ENCODE assay signal across 9 cellular contexts in genomic region chr7:137898839-137899681, GRCh38. TPM values are rescaled to one million over a fixed set of nuclear protein-coding genes. Genes with fewer than 3 reads are reported as not detected.
A peak's percentile ranks its signal among the peaks of the same experiment; 100 is the strongest.
DNase-seq lines count a peak whose midpoint lies in the region; ATAC-seq, FAIRE-seq and TF ChIP-seq lines count a peak whose summit lies in the region.
"Had no signal": no experiment of that assay in that cellular context is flagged by ENCODE, and none has a peak within 500 bp of the region (broad histone marks: within the 10 kb centered on the region; RNA-seq: fewer than 3 reads in every experiment).

No MANE protein-coding gene starts in this region.

- peaks cover 5% of the 10 kb centered on the region for H3K36me3 ChIP-seq in Caco-2 (ENCODE audit: control insufficient read depth, insufficient read depth, low read length)
- H3K36me3 ChIP-seq in OCI-LY1 (ENCODE audit: insufficient read depth, low read length) = no peaks in the 10 kb centered on the region
- H3K36me3 ChIP-seq in esophagus muscularis mucosa = peaks cover 22 to 89% (median 68%) of the 10 kb centered on the region in 4 donors
- peaks cover 0 to 22% (median 0%) of the 10 kb centered on the region in 3 experiments for H3K36me3 ChIP-seq in naive thymus-derived CD4-positive, alpha-beta T cell (ENCODE audit: control insufficient read depth in 2 of 3, insufficient read depth in 3 of 3, low read length in 3 of 3)

- H3K4me3 ChIP-seq in Caco-2 (ENCODE audit: low read depth, low read length) (no peak overlapping the region), OCI-LY1 (ENCODE audit: low read depth, low read length, poor library complexity, severe bottlenecking) (no peak overlapping the region), esophagus muscularis mucosa (peak overlapping the region in 1 of 4 donors; percentile 20)
- H3K4me3 ChIP-seq in naive thymus-derived CD4-positive, alpha-beta T cell (ENCODE audit: low read length) = no peak overlapping the region

- peaks cover 20% of the 10 kb centered on the region for H3K4me1 Mint-ChIP-seq in Caco-2 (ENCODE audit: low read depth, unreplicated experiment)
- peaks cover 10 to 36% (median 16%) of the 10 kb centered on the region in 7 donors for H3K4me1 Mint-ChIP-seq in naive thymus-derived CD4-positive, alpha-beta T cell

- H3K9me2 ChIP-seq in OCI-LY1 (ENCODE audit: low read depth, low read length) = no peaks in the 10 kb centered on the region

- H3K9me3 Mint-ChIP-seq in Caco-2 (ENCODE audit: unreplicated experiment) = no peaks in the 10 kb centered on the region
- H3K9me3 Mint-ChIP-seq in naive thymus-derived CD4-positive, alpha-beta T cell = peaks cover 0 to 2% (median 0%) of the 10 kb centered on the region in 11 donors

- H3K4me1 ChIP-seq in Caco-2 = peaks cover 6% of the 10 kb centered on the region
- no peaks in the 10 kb centered on the region for H3K4me1 ChIP-seq in OCI-LY1 (ENCODE audit: insufficient read depth, low read length, severe bottlenecking)
- H3K4me1 ChIP-seq in esophagus muscularis mucosa = peaks cover 14 to 31% (median 28%) of the 10 kb centered on the region in 4 donors
- peaks cover 0 to 6% of the 10 kb centered on the region in 2 donors for H3K4me1 ChIP-seq in naive thymus-derived CD4-positive, alpha-beta T cell (ENCODE audit: control insufficient read depth in 2 of 2, insufficient read depth in 2 of 2, low read length in 2 of 2)

- H3K9me3 ChIP-seq in Caco-2 = no peaks in the 10 kb centered on the region
- no peaks in the 10 kb centered on the region for H3K9me3 ChIP-seq in OCI-LY1 (ENCODE audit: low read length)
- H3K9me3 ChIP-seq in esophagus muscularis mucosa = no peaks in the 10 kb centered on the region
- no peaks in the 10 kb centered on the region for H3K9me3 ChIP-seq in naive thymus-derived CD4-positive, alpha-beta T cell (ENCODE audit: control insufficient read depth in 2 of 3, low read length in 3 of 3)

- H3K27me3 ChIP-seq in Caco-2 (replicated peaks; ENCODE audit: control insufficient read depth, insufficient read depth, low read length) = no peaks in the 10 kb centered on the region
- H3K27me3 ChIP-seq in OCI-LY1 (ENCODE audit: insufficient read depth, low read length) = no peaks in the 10 kb centered on the region
- no peaks in the 10 kb centered on the region for H3K27me3 ChIP-seq in esophagus muscularis mucosa
- no peaks in the 10 kb centered on the region for H3K27me3 ChIP-seq in naive thymus-derived CD4-positive, alpha-beta T cell (ENCODE audit: control insufficient read depth in 2 of 2, insufficient read depth in 2 of 2, low read length in 2 of 2)

- BruUV-seq in Caco-2 (replicated peaks; lab: Mats Ljungman, UMichigan) = no TSS peak

- intact Hi-C loops in Caco-2 (cut with micrococcal nuclease; ENCODE audit: unreplicated experiment) (loop anchor here (1.0 to 2.0 kb wide), 4 partner anchors 82 to 293 kb away; no protein-coding TSS in a partner anchor), esophagus muscularis mucosa (cut with DNase I) (loop anchor here (2.0 to 5.0 kb wide), 3 partner anchors 82 to 292 kb away; no protein-coding TSS in a partner anchor)
- intact Hi-C loops in naive thymus-derived CD4-positive, alpha-beta T cell (cut with micrococcal nuclease) = loop anchor here (1.0 kb wide), 4 partner anchors 109 to 967 kb away; no protein-coding TSS in a partner anchor

- ATAC-seq in GM21390 (IDR thresholded peaks at IDR 0.05; ENCODE audit: unreplicated experiment) = peak; percentile 68
- peak; percentile 92 for ATAC-seq in naive thymus-derived CD4-positive, alpha-beta T cell

- no peak for TF ChIP-seq EP300 in esophagus muscularis mucosa (IDR thresholded peaks at IDR 0.05)

- TF ChIP-seq CTCF in Caco-2 (IDR thresholded peaks at IDR 0.05; ENCODE audit: insufficient read depth in 1 of 2, low read depth in 1 of 2, low read length in 1 of 2, severe bottlenecking in 1 of 2, unreplicated experiment in 1 of 2) (peak; percentile 92 to 96), OCI-LY1 (IDR thresholded peaks at IDR 0.05; ENCODE audit: low read length) (peak; percentile 91), esophagus muscularis mucosa (IDR thresholded peaks at IDR 0.05) (peak; percentile 89 to 94 (median 90))

- H3K27ac Mint-ChIP-seq in Caco-2 (ENCODE audit: unreplicated experiment) = peak overlapping the region; percentile 54
- peak overlapping the region in 8 of 9 donors; percentile 19 to 72 (median 62) for H3K27ac Mint-ChIP-seq in naive thymus-derived CD4-positive, alpha-beta T cell

- FAIRE-seq in HTR-8/SVneo (lab: Jason Lieb, UNC) = no peak
- FAIRE-seq: endometrium had no signal

- no peaks in the 10 kb centered on the region for H3K27me3 Mint-ChIP-seq in Caco-2 (ENCODE audit: insufficient read depth, unreplicated experiment)
- H3K27me3 Mint-ChIP-seq in naive thymus-derived CD4-positive, alpha-beta T cell = no peaks in the 10 kb centered on the region

- DNase-seq in Caco-2 (peak; percentile 84 to 89), HTR-8/SVneo (ENCODE audit: insufficient read length, low spot score) (peak; percentile 63), activated T-cell treated with anti-CD3 and anti-CD28 coated beads for 24 hours (ENCODE audit: low read depth) (peak; percentile 69), esophagus muscularis mucosa (ENCODE audit: extremely low spot score) (no peak)
- DNase-seq in naive thymus-derived CD4-positive, alpha-beta T cell = peak; percentile 46 to 81 (median 68)
- DNase-seq in stimulated activated CD8-positive, alpha-beta memory T cell treated with anti-CD3 and anti-CD28 coated beads, Interleukin-7, amount 100 ng/mL, for 4 hours (ENCODE audit: low read depth in 2 of 2) = peak; percentile 58 to 59

- CTCF ChIA-PET in Caco-2 (lab: Charles Lee) = no interaction called here
- CTCF ChIA-PET in naive thymus-derived CD4-positive, alpha-beta T cell (lab: Charles Lee) = interaction anchor here (0.5 to 9.9 kb wide), 5 partner anchors 34 to 840 kb away, joined by 3 to 198 read pairs (median 3); no protein-coding TSS in a partner anchor

- H3K4me2 ChIP-seq in OCI-LY1 (ENCODE audit: low read length) = no peak overlapping the region; the same call in 1 of the 2 replicates

- H4K20me1 ChIP-seq in OCI-LY1 (ENCODE audit: insufficient read depth, low read length) = no peaks in the 10 kb centered on the region

- H3K27ac ChIP-seq in OCI-LY1 (ENCODE audit: low read depth, low read length, poor library complexity, severe bottlenecking) (no peak overlapping the region), esophagus muscularis mucosa (replicated peaks in 1 of 4) (peak overlapping the region in 2 of 4 donors; percentile 38 to 46)
- no peak overlapping the region for H3K27ac ChIP-seq in naive thymus-derived CD4-positive, alpha-beta T cell (ENCODE audit: low read depth, low read length)

- H3K4me3 Mint-ChIP-seq in Caco-2 (ENCODE audit: unreplicated experiment) = no peak overlapping the region
- H3K4me3 Mint-ChIP-seq in naive thymus-derived CD4-positive, alpha-beta T cell = peak overlapping the region; percentile 51 to 82 (median 66)

- no peak overlapping the region for H2AFZ ChIP-seq in OCI-LY1 (ENCODE audit: low read length)

- H3K9ac ChIP-seq in OCI-LY1 (ENCODE audit: low read length) = no peak overlapping the region

- peaks cover 90% of the 10 kb centered on the region for H3K36me3 Mint-ChIP-seq in Caco-2 (ENCODE audit: insufficient read depth, unreplicated experiment)
- peaks cover 17 to 43% (median 24%) of the 10 kb centered on the region in 5 donors for H3K36me3 Mint-ChIP-seq in naive thymus-derived CD4-positive, alpha-beta T cell

- WGBS in esophagus muscularis mucosa = 13% methylated on average over 14 of the region's 14 CpGs

- H3F3A ChIP-seq in OCI-LY1 (ENCODE audit: insufficient read depth, low read length) = no peaks in the 10 kb centered on the region

- no peaks in the 10 kb centered on the region for H3K79me2 ChIP-seq in OCI-LY1 (ENCODE audit: insufficient read depth, low read length)

- POLR2A ChIA-PET in Caco-2 (lab: Charles Lee) = no interaction called here
- POLR2A ChIA-PET in naive thymus-derived CD4-positive, alpha-beta T cell (lab: Charles Lee) = no interaction called here

- no peak for TF ChIP-seq POLR2A in esophagus muscularis mucosa (IDR thresholded peaks at IDR 0.05; ENCODE audit: low read depth)

RNA-seq across cellular contexts. Expression of gene DGKI, which starts 52.3 kb away (rescaled TPM):
- 0.77 and 0.84 TPM in 2 replicates for total RNA-seq in Caco-2 (2022)
- total RNA-seq in esophagus muscularis mucosa = 1 to 10 TPM in 3 of 4 donors, under 1 TPM in 1; 0.66 to 2.9 (median 1.7) TPM
- total RNA-seq in naive thymus-derived CD4-positive, alpha-beta T cell = 1 to 10 TPM in 1 of 5 experiments, not detected in 4; 1.3 TPM
- polyA plus RNA-seq in naive thymus-derived CD4-positive, alpha-beta T cell = not detected
